ENCODE assay signal across 33 cellular contexts in genomic region chr2:164306872-164307271, GRCh38.
DNase-seq lines count a peak whose midpoint lies in the region; ATAC-seq, FAIRE-seq and TF ChIP-seq lines count a peak whose summit lies in the region.
"Had no signal": no experiment of that assay in that cellular context is flagged by ENCODE, and none has a peak within 500 bp of the region (broad histone marks: within the 10 kb centered on the region; RNA-seq: fewer than 3 reads in every experiment).

No MANE protein-coding gene starts in this region.

- H2BK20ac ChIP-seq in IMR-90 (ENCODE audit: low read depth, low read length): no peak overlapping the region

- H4K5ac ChIP-seq in IMR-90 (ENCODE audit: low read depth, low read length): no peak overlapping the region

- DNase-seq in HepG2 (ENCODE audit: low spot score) (no peak), right lobe of liver (no peak), IMR-90 (no peak), sigmoid colon (no peak)
- no peak for DNase-seq in CD8-positive, alpha-beta T cell
- DNase-seq: 8988T; ACHN; AML-193; BE2C; C1 segment of cervical spinal cord; Caco-2; Calu3; CD4-positive, alpha-beta memory T cell; CD4-positive, alpha-beta T cell; CD4-positive, CD25-positive, alpha-beta regulatory T cell; CD8-positive, alpha-beta memory T cell; COR-L47; DMS 273 treated with DMSO at 0.1 percent for 48 hours; DMS153; DMS53; DMS79; DMS79 treated with DMSO at 0.1 percent for 48 hours; DND-41; EL had no signal

- H4K91ac ChIP-seq in IMR-90 (ENCODE audit: insufficient read depth, low read depth, low read length): no peak overlapping the region

- H3K14ac ChIP-seq in IMR-90 (replicated peaks; ENCODE audit: low read depth, low read length): no peak overlapping the region

- CTCF ChIA-PET in HepG2 (lab: Yijun Ruan, JAX; ENCODE audit: low intra/inter-chr PET ratio, low total read pairs): no interaction called here
- CTCF ChIA-PET in IMR-90 (lab: Yijun Ruan, JAX): no interaction called here
- CTCF ChIA-PET in CD8-positive, alpha-beta T cell (lab: Charles Lee): no interaction called here

- H3K4me1 ChIP-seq in HepG2 (ENCODE audit: insufficient read depth, low read length) (no peaks in the 10 kb centered on the region), right lobe of liver (no peaks in the 10 kb centered on the region), IMR-90 (ENCODE audit: control insufficient read depth, insufficient read depth, low read length) (no peaks in the 10 kb centered on the region), sigmoid colon (no peaks in the 10 kb centered on the region)
- H3K4me1 ChIP-seq in CD8-positive, alpha-beta T cell (ENCODE audit: insufficient read depth, low read length): no peaks in the 10 kb centered on the region
- H3K4me1 ChIP-seq: A549; BE2C; BLaER1; BLaER1 treated with 17β-estradiol and CSF1 and Interleukin-3, amounts not matched to agents 10 nM and 100 nM; Caco-2 had no signal

- H4K20me1 ChIP-seq in HepG2 (ENCODE audit: insufficient read depth, low read length): no peaks in the 10 kb centered on the region
- no peaks in the 10 kb centered on the region for H4K20me1 ChIP-seq in IMR-90 (ENCODE audit: insufficient read depth, low read length)
- H4K20me1 ChIP-seq: BLaER1; BLaER1 treated with 17β-estradiol and CSF1 and Interleukin-3, amounts not matched to agents 10 nM and 100 nM had no signal

- POLR2A ChIA-PET in HepG2 (lab: Yijun Ruan, JAX): no interaction called here
- POLR2A ChIA-PET in IMR-90 (lab: Charles Lee; ENCODE audit: unreplicated experiment): no interaction called here
- POLR2A ChIA-PET in CD8-positive, alpha-beta T cell (lab: Charles Lee): no interaction called here

- TF ChIP-seq RAD21 in HepG2 (CRISPR knock-in tag; IDR thresholded peaks at IDR 0.05) (no peak), IMR-90 (IDR thresholded peaks at IDR 0.05; ENCODE audit: low read length) (no peak)

- intact Hi-C loops in HepG2 (cut with micrococcal nuclease; ENCODE audit: unreplicated experiment) (no loop called here), right lobe of liver (cut with DNase I) (no loop called here), IMR-90 (cut with micrococcal nuclease) (no loop called here), sigmoid colon (cut with DNase I) (no loop called here)
- intact Hi-C loops in CD8-positive, alpha-beta T cell (cut with DNase I, micrococcal nuclease): no loop called here

- H3K23ac ChIP-seq in IMR-90 (ENCODE audit: low read depth, low read length): no peak overlapping the region

- H4K8ac ChIP-seq in IMR-90 (ENCODE audit: low read depth in 2 of 2, low read length in 2 of 2): no peak overlapping the region

- no peaks in the 10 kb centered on the region for H3K79me2 ChIP-seq in HepG2 (ENCODE audit: insufficient read depth, low read length)

- no peak overlapping the region for H2AK9ac ChIP-seq in IMR-90 (replicated peaks; ENCODE audit: low read depth, low read length, poor library complexity)

- H3K9ac ChIP-seq in HepG2 (ENCODE audit: insufficient read depth, low read depth, low read length) (no peak overlapping the region), IMR-90 (ENCODE audit: low read depth, low read length) (no peak overlapping the region)
- H3K9ac ChIP-seq: BLaER1; BLaER1 treated with 17β-estradiol and CSF1 and Interleukin-3, amounts not matched to agents 10 nM and 100 nM had no signal

- H3K36me3 ChIP-seq in HepG2 (replicated peaks in 1 of 2; ENCODE audit: control insufficient read depth in 1 of 2, insufficient read depth in 2 of 2, low read length in 2 of 2) (no peaks in the 10 kb centered on the region), right lobe of liver (no peaks in the 10 kb centered on the region), IMR-90 (ENCODE audit: control insufficient read depth, insufficient read depth, low read length) (no peaks in the 10 kb centered on the region), sigmoid colon (no peaks in the 10 kb centered on the region)
- H3K36me3 ChIP-seq in CD8-positive, alpha-beta T cell (ENCODE audit: insufficient read depth, low read length): no peaks in the 10 kb centered on the region
- H3K36me3 ChIP-seq: BE2C; BLaER1; BLaER1 treated with 17β-estradiol and CSF1 and Interleukin-3, amounts not matched to agents 10 nM and 100 nM had no signal

- no peak overlapping the region for H3K18ac ChIP-seq in IMR-90 (ENCODE audit: low read depth, low read length)

- TF ChIP-seq EP300 in HepG2 (IDR thresholded peaks at IDR 0.05; ENCODE audit: low read depth in 2 of 2, low read length in 2 of 2) (no peak), HepG2 (CRISPR knock-in tag; IDR thresholded peaks at IDR 0.05; ENCODE audit: borderline replicate concordance) (no peak), sigmoid colon (IDR thresholded peaks at IDR 0.05) (no peak)

- no peak overlapping the region for H3K27ac ChIP-seq in HepG2 (ENCODE audit: extremely low read length, insufficient read depth, low read length)
- no peak overlapping the region for H3K27ac ChIP-seq in right lobe of liver
- no peak overlapping the region for H3K27ac ChIP-seq in IMR-90 (ENCODE audit: insufficient read depth, low read length)
- H3K27ac ChIP-seq in CD8-positive, alpha-beta T cell (ENCODE audit: low read depth, low read length): no peak overlapping the region
- H3K27ac ChIP-seq in sigmoid colon: no peak overlapping the region
- H3K27ac ChIP-seq: 22Rv1; A549; BLaER1; BLaER1 treated with 17β-estradiol and CSF1 and Interleukin-3, amounts not matched to agents 10 nM and 100 nM; C4-2B had no signal

- no peaks in the 10 kb centered on the region for H3K36me3 Mint-ChIP-seq in CD8-positive, alpha-beta T cell
- H3K36me3 Mint-ChIP-seq: CD14-positive monocyte; CD4-positive, alpha-beta memory T cell; CD4-positive, CD25-positive, alpha-beta regulatory T cell; CD8-positive, alpha-beta memory T cell had no signal

- H3K4ac ChIP-seq in IMR-90 (ENCODE audit: low read depth, low read length): no peak overlapping the region

- no peak for TF ChIP-seq POLR2A in HepG2 (IDR thresholded peaks at IDR 0.05; ENCODE audit: insufficient read depth in 1 of 2, low read depth in 2 of 2, low read length in 2 of 2)
- no peak for TF ChIP-seq POLR2A in right lobe of liver (IDR thresholded peaks at IDR 0.05)
- no peak for TF ChIP-seq POLR2A in IMR-90 (IDR thresholded peaks at IDR 0.05; ENCODE audit: low read depth, low read length)
- TF ChIP-seq POLR2A in sigmoid colon (IDR thresholded peaks at IDR 0.05): no peak

- WGBS in HepG2 (ENCODE audit: low lambda C conversion rate): 1% methylated on average over 2 of the region's 2 CpGs
- 45% methylated on average over 2 of the region's 2 CpGs for WGBS in right lobe of liver (ENCODE audit: insufficient coverage, low coverage, low lambda C conversion rate, missing lambda C conversion rate)
- no CpG with 5 or more reads among the region's 2 CpGs for WGBS in IMR-90 (ENCODE audit: extremely low coverage in 2 of 2, insufficient read length in 1 of 2), 2 experiments
- WGBS in sigmoid colon, 2 donors: 76 to 79% methylated on average over 2 of the region's 2 CpGs

- H3K9me3 ChIP-seq in HepG2 (ENCODE audit: low read length): no peaks in the 10 kb centered on the region
- H3K9me3 ChIP-seq in right lobe of liver: no peaks in the 10 kb centered on the region
- H3K9me3 ChIP-seq in IMR-90 (ENCODE audit: control insufficient read depth, insufficient read depth, low read length): no peaks in the 10 kb centered on the region
- H3K9me3 ChIP-seq in CD8-positive, alpha-beta T cell (ENCODE audit: low read length): no peaks in the 10 kb centered on the region
- H3K9me3 ChIP-seq in sigmoid colon: peaks cover 0 to 2% (median 0%) of the 10 kb centered on the region in 4 donors
- H3K9me3 ChIP-seq: A549; BE2C; BLaER1; BLaER1 treated with 17β-estradiol and CSF1 and Interleukin-3, amounts not matched to agents 10 nM and 100 nM; Caco-2 had no signal

- no peaks in the 10 kb centered on the region for H3K79me1 ChIP-seq in IMR-90 (ENCODE audit: low read depth in 1 of 2, low read length in 2 of 2)

- peaks cover 14% of the 10 kb centered on the region for H3K9me3 Mint-ChIP-seq in CD8-positive, alpha-beta T cell
- H3K9me3 Mint-ChIP-seq: CD4-positive, alpha-beta T cell had no signal

- H2AFZ ChIP-seq in HepG2 (ENCODE audit: low read length) (no peak overlapping the region), IMR-90 (replicated peaks; ENCODE audit: low read length, poor library complexity) (no peak overlapping the region)

- H3K4me3 ChIP-seq in HepG2 (replicated peaks in 1 of 3; ENCODE audit: insufficient read depth in 1 of 3, low read depth in 2 of 3, low read length in 3 of 3) (no peak overlapping the region), right lobe of liver (no peak overlapping the region), IMR-90 (ENCODE audit: insufficient read depth, low read depth, low read length) (no peak overlapping the region), sigmoid colon (no peak overlapping the region)
- H3K4me3 ChIP-seq in CD8-positive, alpha-beta T cell (ENCODE audit: low read depth, low read length): no peak overlapping the region
- H3K4me3 ChIP-seq: A549; BLaER1; BLaER1 treated with 17β-estradiol and CSF1 and Interleukin-3, amounts not matched to agents 10 nM and 100 nM had no signal

- no peaks in the 10 kb centered on the region for H3K4me1 Mint-ChIP-seq in CD8-positive, alpha-beta T cell (ENCODE audit: low read depth)
- H3K4me1 Mint-ChIP-seq: B cell; CD14-positive monocyte; CD4-positive, alpha-beta memory T cell; CD4-positive, CD25-positive, alpha-beta regulatory T cell; CD8-positive, alpha-beta memory T cell had no signal

- H3K27me3 ChIP-seq in HepG2 (ENCODE audit: control insufficient read depth in 1 of 2, insufficient read depth in 2 of 2, low read length in 2 of 2): no peaks in the 10 kb centered on the region
- H3K27me3 ChIP-seq in right lobe of liver: no peaks in the 10 kb centered on the region
- no peaks in the 10 kb centered on the region for H3K27me3 ChIP-seq in IMR-90 (ENCODE audit: control insufficient read depth, insufficient read depth, low read length)
- no peaks in the 10 kb centered on the region for H3K27me3 ChIP-seq in CD8-positive, alpha-beta T cell (ENCODE audit: insufficient read depth, low read length)
- no peaks in the 10 kb centered on the region for H3K27me3 ChIP-seq in sigmoid colon
- H3K27me3 ChIP-seq: BE2C; BLaER1; BLaER1 treated with 17β-estradiol and CSF1 and Interleukin-3, amounts not matched to agents 10 nM and 100 nM had no signal

- no peak overlapping the region for H2BK5ac ChIP-seq in IMR-90 (ENCODE audit: low read depth, low read length, poor library complexity, severe bottlenecking)

- no peak overlapping the region for H3K4me2 ChIP-seq in HepG2 (ENCODE audit: low read depth, low read length)
- no peak overlapping the region for H3K4me2 ChIP-seq in IMR-90 (ENCODE audit: low read depth, low read length)
- H3K4me2 ChIP-seq: A549; BLaER1; BLaER1 treated with 17β-estradiol and CSF1 and Interleukin-3, amounts not matched to agents 10 nM and 100 nM had no signal

- in situ Hi-C loops in HepG2 (cut with HindIII; ENCODE audit: extremely low pct_ligation_motif_present, low pct_unique_long_range_greater_than_20kb): no loop called here
- in situ Hi-C loops in IMR-90 (cut with MboI; ENCODE audit: low sequenced_read_pairs): no loop called here

- FAIRE-seq in HepG2 (lab: Jason Lieb, UNC): no peak
- FAIRE-seq: A204.1, A549 had no signal

- H2BK120ac ChIP-seq in IMR-90 (ENCODE audit: low read depth, low read length): no peak overlapping the region

- dilution Hi-C loops in IMR-90 (cut with HindIII; ENCODE audit: low sequenced_read_pairs, unreplicated experiment): no loop called here

- no peak overlapping the region for H3K27ac Mint-ChIP-seq in CD8-positive, alpha-beta T cell
- H3K27ac Mint-ChIP-seq: B cell; CD14-positive monocyte; CD4-positive, alpha-beta memory T cell; CD4-positive, alpha-beta T cell; CD4-positive, CD25-positive, alpha-beta regulatory T cell; CD8-positive, alpha-beta memory T cell had no signal

- H2BK15ac ChIP-seq in IMR-90 (ENCODE audit: low read depth, low read length): no peak overlapping the region

- H2AK5ac ChIP-seq in IMR-90 (ENCODE audit: low read depth, low read length): no peak overlapping the region

- no peak overlapping the region for H3K56ac ChIP-seq in IMR-90 (ENCODE audit: extremely low read depth, insufficient read depth, low read length)

- BruUV-seq in HepG2 (replicated peaks; lab: Mats Ljungman, UMichigan): no TSS peak
- BruUV-seq in IMR-90 (replicated peaks; lab: Mats Ljungman, UMichigan): no TSS peak

- TF ChIP-seq CTCF in HepG2 (CRISPR knock-in tag; IDR thresholded peaks at IDR 0.05): no peak
- TF ChIP-seq CTCF in right lobe of liver (IDR thresholded peaks at IDR 0.05): no peak
- TF ChIP-seq CTCF in IMR-90 (conservative IDR thresholded peaks at IDR 0.05; ENCODE audit: low read depth, low read length): no peak
- TF ChIP-seq CTCF in CD8-positive, alpha-beta T cell (IDR thresholded peaks at IDR 0.05): no peak
- no peak for TF ChIP-seq CTCF in sigmoid colon (IDR thresholded peaks at IDR 0.05)

- no peaks in the 10 kb centered on the region for H3K9me1 ChIP-seq in IMR-90 (ENCODE audit: insufficient read depth, low read length)

- no peak overlapping the region for H3K4me3 Mint-ChIP-seq in CD8-positive, alpha-beta T cell
- H3K4me3 Mint-ChIP-seq: B cell; CD14-positive monocyte; CD4-positive, alpha-beta memory T cell; CD4-positive, alpha-beta T cell; CD4-positive, CD25-positive, alpha-beta regulatory T cell; CD8-positive, alpha-beta memory T cell had no signal

- H3K27me3 Mint-ChIP-seq in CD8-positive, alpha-beta T cell (ENCODE audit: low read depth): no peaks in the 10 kb centered on the region
- H3K27me3 Mint-ChIP-seq: B cell; CD4-positive, alpha-beta memory T cell; CD4-positive, alpha-beta T cell; CD4-positive, CD25-positive, alpha-beta regulatory T cell; CD8-positive, alpha-beta memory T cell had no signal

- ATAC-seq in HepG2: no peak
- no peak for ATAC-seq in right lobe of liver
- ATAC-seq in GM18868 (IDR thresholded peaks at IDR 0.05; ENCODE audit: unreplicated experiment): peak; percentile 59
- no peak for ATAC-seq in IMR-90 (ENCODE audit: low read depth)
- no peak for ATAC-seq in CD8-positive, alpha-beta T cell
- ATAC-seq: A549 had no signal
